In genomic region chr11:12185914-12186313, GRCh38 we compare ENCODE assay signal across 7 cellular contexts.
DNase-seq lines count a peak whose midpoint lies in the region; ATAC-seq and TF ChIP-seq lines count a peak whose summit lies in the region.

No MANE protein-coding gene starts in this region.

- TF ChIP-seq CTCF in stomach (IDR thresholded peaks at IDR 0.05) (no peak), colonic mucosa (IDR thresholded peaks at IDR 0.05) (no peak)

- no peaks in the 10 kb centered on the region for H3K9me3 ChIP-seq in MG63
- H3K9me3 ChIP-seq in SJCRH30 (replicated peaks) = no peaks in the 10 kb centered on the region
- no peaks in the 10 kb centered on the region for H3K9me3 ChIP-seq in stomach
- H3K9me3 ChIP-seq in colonic mucosa = no peaks in the 10 kb centered on the region

- TF ChIP-seq POLR2A in stomach (IDR thresholded peaks at IDR 0.05) = no peak

- peaks cover 17% of the 10 kb centered on the region for H3K36me3 ChIP-seq in MG63
- H3K36me3 ChIP-seq in SJCRH30 = no peaks in the 10 kb centered on the region
- H3K36me3 ChIP-seq in stomach = peaks cover 0 to 16% (median 12%) of the 10 kb centered on the region in 4 donors
- H3K36me3 ChIP-seq in colonic mucosa = no peaks in the 10 kb centered on the region

- no peak for TF ChIP-seq EP300 in stomach (IDR thresholded peaks at IDR 0.05)

- H3K27me3 ChIP-seq in MG63 = no peaks in the 10 kb centered on the region; the same call in 1 of the 2 replicates
- no peaks in the 10 kb centered on the region for H3K27me3 ChIP-seq in SJCRH30
- no peaks in the 10 kb centered on the region for H3K27me3 ChIP-seq in stomach
- H3K27me3 ChIP-seq in colonic mucosa = no peaks in the 10 kb centered on the region

- DNase-seq in MG63 (peak; percentile 93), SJCRH30 (peak; percentile 92 to 95), glomerular visceral epithelial cell (ENCODE audit: extremely low spot score) (peak; percentile 70), stomach (no peak), colonic mucosa (no peak), NCI-H446 (lab: John Stamatoyannopoulos, UW) (no peak)

- ATAC-seq in GM19328 (IDR thresholded peaks at IDR 0.05; ENCODE audit: unreplicated experiment) = no peak

- no peak overlapping the region for H3K4me3 ChIP-seq in MG63
- no peak overlapping the region for H3K4me3 ChIP-seq in SJCRH30
- H3K4me3 ChIP-seq in stomach = no peak overlapping the region
- H3K4me3 ChIP-seq in colonic mucosa = no peak overlapping the region

- no peak overlapping the region for H3K9ac ChIP-seq in colonic mucosa (ENCODE audit: low read depth in 2 of 2, low read length in 2 of 2)

- peak overlapping the region; percentile 52; the same call in 1 of the 2 replicates for H3K27ac ChIP-seq in SJCRH30
- peak overlapping the region in 3 of 5 donors; percentile 30 to 52 (median 45) for H3K27ac ChIP-seq in stomach
- no peak overlapping the region for H3K27ac ChIP-seq in colonic mucosa

- intact Hi-C loops in stomach (cut with DNase I; ENCODE audit: low total_unique reads) = no loop called here
- intact Hi-C loops in colonic mucosa (cut with DNase I) = no loop called here

- peaks cover 73% of the 10 kb centered on the region for H3K4me1 ChIP-seq in SJCRH30
- peaks cover 0 to 41% (median 22%) of the 10 kb centered on the region in 4 donors for H3K4me1 ChIP-seq in stomach
- H3K4me1 ChIP-seq in colonic mucosa = no peaks in the 10 kb centered on the region

- WGBS in stomach, 5 donors = 48 to 80% (median 73%) methylated on average over 4 of the region's 4 CpGs

Comparison
In these comparisons a context has a peak if more than half of its experiments do, and no peak if none do; other contexts are left out.
1. DNase-seq: peak in MG63 (single experiment), SJCRH30 (2 of 2) and glomerular visceral epithelial cell (single experiment); none in stomach (single experiment), colonic mucosa (single experiment) and NCI-H446 (0 of 2).